ENCODE assay signal across 15 cellular contexts in genomic region chr17:51703364-51704341, GRCh38.
A peak's percentile ranks its signal among the peaks of the same experiment; 100 is the strongest.
DNase-seq lines count a peak whose midpoint lies in the region; ATAC-seq and TF ChIP-seq lines count a peak whose summit lies in the region.
"Had no signal": no experiment of that assay in that cellular context is flagged by ENCODE, and none has a peak within 500 bp of the region (broad histone marks: within the 10 kb centered on the region; RNA-seq: fewer than 3 reads in every experiment).

No MANE protein-coding gene starts in this region.

- no peak for TF ChIP-seq RAD21 in SK-N-SH (IDR thresholded peaks at IDR 0.05; ENCODE audit: low read length)

- no peaks in the 10 kb centered on the region for H3K4me1 ChIP-seq in SK-N-SH (ENCODE audit: control insufficient read depth in 1 of 2, insufficient read depth in 2 of 2, low read depth in 1 of 2, low read length in 1 of 2)

- H3K36me3 Mint-ChIP-seq in activated CD8-positive, alpha-beta T cell treated with anti-CD3 and anti-CD28 coated beads for 36 hours (ENCODE audit: low read depth): no peaks in the 10 kb centered on the region
- H3K36me3 Mint-ChIP-seq: activated naive CD4-positive, alpha-beta T cell treated with anti-CD3 and anti-CD28 coated beads, Interleukin-2, amount 50 U/mL, for 72 hours; IgD-negative memory B cell had no signal

- no peaks in the 10 kb centered on the region for H3K36me3 ChIP-seq in SK-N-SH (replicated peaks in 1 of 2; ENCODE audit: control insufficient read depth in 1 of 2, insufficient read depth in 2 of 2, low read length in 1 of 2)

- no peaks in the 10 kb centered on the region for H3K79me2 ChIP-seq in SK-N-SH (ENCODE audit: insufficient read depth)

- WGBS in SK-N-SH (ENCODE audit: low lambda C conversion rate): 26% methylated on average over 8 of the region's 8 CpGs

- no peaks in the 10 kb centered on the region for H3F3A ChIP-seq in SK-N-SH (replicated peaks; ENCODE audit: insufficient read depth)

- no peak overlapping the region for H2AFZ ChIP-seq in SK-N-SH (ENCODE audit: low read depth)

- intact Hi-C loops in activated CD8-positive, alpha-beta T cell treated with anti-CD3 and anti-CD28 coated beads for 36 hours (cut with micrococcal nuclease): no loop called here

- CTCF ChIA-PET in SK-N-SH (lab: Yijun Ruan, JAX): interaction anchor here (1.0 kb wide), 1 partner anchor 9 kb away, joined by 3 read pairs; no protein-coding TSS in a partner anchor
- CTCF ChIA-PET in activated CD8-positive, alpha-beta T cell treated with anti-CD3 and anti-CD28 coated beads for 36 hours (lab: Charles Lee): no interaction called here

- no peak overlapping the region for H3K4me3 Mint-ChIP-seq in activated CD8-positive, alpha-beta T cell treated with anti-CD3 and anti-CD28 coated beads for 36 hours
- H3K4me3 Mint-ChIP-seq: IgD-negative memory B cell; T-helper 2 cell treated with Interferon-gamma antibody and Interleukin-4, amounts not matched to agents 5 μg/mL and 100 μg/mL, for 36 hours had no signal

- no peaks in the 10 kb centered on the region for H4K20me1 ChIP-seq in SK-N-SH (ENCODE audit: insufficient read depth)

- no peaks in the 10 kb centered on the region; the same call in 1 of the 2 replicates for H3K9me3 ChIP-seq in SK-N-SH

- H3K27ac ChIP-seq in SK-N-SH (ENCODE audit: low read depth in 2 of 2, low read length in 1 of 2): no peak overlapping the region

- H3K27ac Mint-ChIP-seq in activated CD8-positive, alpha-beta T cell treated with anti-CD3 and anti-CD28 coated beads for 36 hours: no peak overlapping the region
- H3K27ac Mint-ChIP-seq: activated naive CD4-positive, alpha-beta T cell treated with anti-CD3 and anti-CD28 coated beads, Interleukin-2, amount 50 U/mL, for 72 hours; IgD-negative memory B cell; T-helper 2 cell treated with Interferon-gamma antibody and Interleukin-4, amounts not matched to agents 5 μg/mL and 100 μg/mL, for 36 hours had no signal

- no peaks in the 10 kb centered on the region for H3K4me1 Mint-ChIP-seq in activated CD8-positive, alpha-beta T cell treated with anti-CD3 and anti-CD28 coated beads for 36 hours (ENCODE audit: low read depth)

- no peak for TF ChIP-seq EP300 in SK-N-SH (IDR thresholded peaks at IDR 0.05; ENCODE audit: borderline replicate concordance in 1 of 2, low read depth in 1 of 2, low read length in 1 of 2)

- no peak overlapping the region for H3K4me2 ChIP-seq in SK-N-SH

- DNase-seq in SK-N-SH (no peak), fibroblast of pulmonary artery (ENCODE audit: low read depth) (peak; percentile 14), medulla oblongata (ENCODE audit: extremely low spot score) (peak; percentile 3), SKM-1 (lab: John Stamatoyannopoulos, UW; ENCODE audit: unreplicated experiment) (no peak)
- no peak for DNase-seq in activated CD8-positive, alpha-beta T cell treated with anti-CD3 and anti-CD28 coated beads for 36 hours
- DNase-seq: dermis blood vessel endothelial cell, H7, hippocampal formation, NCI-H146 had no signal

- H3K27me3 Mint-ChIP-seq in activated CD8-positive, alpha-beta T cell treated with anti-CD3 and anti-CD28 coated beads for 36 hours: peaks cover 2% of the 10 kb centered on the region
- H3K27me3 Mint-ChIP-seq: IgD-negative memory B cell had no signal

- H3K9me3 Mint-ChIP-seq in activated CD8-positive, alpha-beta T cell treated with anti-CD3 and anti-CD28 coated beads for 36 hours: no peaks in the 10 kb centered on the region
- H3K9me3 Mint-ChIP-seq: activated naive CD4-positive, alpha-beta T cell treated with anti-CD3 and anti-CD28 coated beads, Interleukin-2, amount 50 U/mL, for 72 hours; IgD-negative memory B cell; T-helper 2 cell treated with Interferon-gamma antibody and Interleukin-4, amounts not matched to agents 5 μg/mL and 100 μg/mL, for 36 hours had no signal

- no peak overlapping the region for H3K9ac ChIP-seq in SK-N-SH

- POLR2A ChIA-PET in SK-N-SH (lab: Yijun Ruan, JAX): no interaction called here
- POLR2A ChIA-PET in activated CD8-positive, alpha-beta T cell treated with anti-CD3 and anti-CD28 coated beads for 36 hours (lab: Charles Lee): no interaction called here

- TF ChIP-seq CTCF in SK-N-SH (IDR thresholded peaks at IDR 0.05) (no peak), fibroblast of pulmonary artery (IDR thresholded peaks at IDR 0.05; ENCODE audit: low read length, missing control alignments) (no peak)
- no peak for TF ChIP-seq CTCF in activated CD8-positive, alpha-beta T cell treated with anti-CD3 and anti-CD28 coated beads for 36 hours (IDR thresholded peaks at IDR 0.05)

- no peak overlapping the region for H3K4me3 ChIP-seq in SK-N-SH (ENCODE audit: low read depth in 2 of 2, low read length in 1 of 2)
- no peak overlapping the region for H3K4me3 ChIP-seq in fibroblast of pulmonary artery (replicated peaks; ENCODE audit: low read depth, low read length)

- H3K27me3 ChIP-seq in SK-N-SH (ENCODE audit: insufficient read depth): no peaks in the 10 kb centered on the region

- ATAC-seq in SK-N-SH treated with all-trans-retinoic acid at 6 μM for 48 hours: no peak
- no peak for ATAC-seq in HG03342 (IDR thresholded peaks at IDR 0.05; ENCODE audit: unreplicated experiment)
- ATAC-seq in HG02870 (IDR thresholded peaks at IDR 0.05; ENCODE audit: unreplicated experiment): no peak
- ATAC-seq in activated CD8-positive, alpha-beta T cell treated with anti-CD3 and anti-CD28 coated beads for 36 hours: no peak
- ATAC-seq: activated naive CD4-positive, alpha-beta T cell treated with anti-CD3 and anti-CD28 coated beads, Interleukin-2, amount 50 U/mL, for 72 hours had no signal

- H3K9me2 ChIP-seq in SK-N-SH: no peaks in the 10 kb centered on the region

TF ChIP-seq in SK-N-SH treated with all-trans-retinoic acid at 6 μM for 48 hours, 23 proteins besides CTCF, POLR2A, EP300 and RAD21 (continues in another document):
- TF ChIP-seq, protein P1, sequence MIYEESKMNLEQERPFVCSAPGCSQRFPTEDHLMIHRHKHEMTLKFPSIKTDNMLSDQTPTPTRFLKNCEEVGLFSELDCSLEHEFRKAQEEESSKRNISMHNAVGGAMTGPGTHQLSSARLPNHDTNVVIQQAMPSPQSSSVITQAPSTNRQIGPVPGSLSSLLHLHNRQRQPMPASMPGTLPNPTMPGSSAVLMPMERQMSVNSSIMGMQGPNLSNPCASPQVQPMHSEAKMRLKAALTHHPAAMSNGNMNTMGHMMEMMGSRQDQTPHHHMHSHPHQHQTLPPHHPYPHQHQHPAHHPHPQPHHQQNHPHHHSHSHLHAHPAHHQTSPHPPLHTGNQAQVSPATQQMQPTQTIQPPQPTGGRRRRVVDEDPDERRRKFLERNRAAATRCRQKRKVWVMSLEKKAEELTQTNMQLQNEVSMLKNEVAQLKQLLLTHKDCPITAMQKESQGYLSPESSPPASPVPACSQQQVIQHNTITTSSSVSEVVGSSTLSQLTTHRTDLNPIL (CRISPR knock-in tag; IDR thresholded peaks at IDR 0.05; ENCODE audit: low read depth): peak; percentile 98
- TF ChIP-seq ZNF8 (CRISPR knock-in tag; IDR thresholded peaks at IDR 0.05) (0 out of 2 replicates have a peak, but pooled peaks have one; percentile 33), RARB (CRISPR knock-in tag; IDR thresholded peaks at IDR 0.05) (no peak), ZNF565 (CRISPR knock-in tag; conservative IDR thresholded peaks at IDR 0.05; ENCODE audit: low read depth) (0 out of 2 replicates have a peak, but pooled peaks have one; percentile 44)

TF ChIP-seq in SK-N-SH, 30 proteins besides CTCF, POLR2A, EP300 and RAD21:
- TF ChIP-seq FOXM1 (IDR thresholded peaks at IDR 0.05; ENCODE audit: low read depth) (no peak), SMC3 (IDR thresholded peaks at IDR 0.05; ENCODE audit: low read depth, low read length) (no peak), NFIC (IDR thresholded peaks at IDR 0.05; ENCODE audit: borderline replicate concordance) (no peak), POLR2AphosphoS5 (IDR thresholded peaks at IDR 0.05; ENCODE audit: low read depth, low read length) (no peak), RCOR1 (IDR thresholded peaks at IDR 0.05; ENCODE audit: low read length) (no peak), RFX5 (IDR thresholded peaks at IDR 0.05; ENCODE audit: low read length) (no peak), NRF1 (IDR thresholded peaks at IDR 0.05; ENCODE audit: low read depth, low read length) (no peak), TAF1 (IDR thresholded peaks at IDR 0.05; ENCODE audit: borderline replicate concordance, low read depth, low read length) (no peak), JUND (IDR thresholded peaks at IDR 0.05) (no peak), SIN3A (IDR thresholded peaks at IDR 0.05; ENCODE audit: borderline replicate concordance, low read depth, low read length) (no peak), FOXJ3 (CRISPR knock-in tag; IDR thresholded peaks at IDR 0.05) (no peak), YY1 (IDR thresholded peaks at IDR 0.05; ENCODE audit: low read depth) (no peak), GABPA (IDR thresholded peaks at IDR 0.05; ENCODE audit: low read depth) (no peak)
- TF ChIP-seq, protein P2, sequence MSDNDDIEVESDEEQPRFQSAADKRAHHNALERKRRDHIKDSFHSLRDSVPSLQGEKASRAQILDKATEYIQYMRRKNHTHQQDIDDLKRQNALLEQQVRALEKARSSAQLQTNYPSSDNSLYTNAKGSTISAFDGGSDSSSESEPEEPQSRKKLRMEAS (IDR thresholded peaks at IDR 0.05; ENCODE audit: low read depth): no peak
- TF ChIP-seq, protein P3, sequence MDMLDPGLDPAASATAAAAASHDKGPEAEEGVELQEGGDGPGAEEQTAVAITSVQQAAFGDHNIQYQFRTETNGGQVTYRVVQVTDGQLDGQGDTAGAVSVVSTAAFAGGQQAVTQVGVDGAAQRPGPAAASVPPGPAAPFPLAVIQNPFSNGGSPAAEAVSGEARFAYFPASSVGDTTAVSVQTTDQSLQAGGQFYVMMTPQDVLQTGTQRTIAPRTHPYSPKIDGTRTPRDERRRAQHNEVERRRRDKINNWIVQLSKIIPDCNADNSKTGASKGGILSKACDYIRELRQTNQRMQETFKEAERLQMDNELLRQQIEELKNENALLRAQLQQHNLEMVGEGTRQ (IDR thresholded peaks at IDR 0.05; ENCODE audit: borderline replicate concordance, low read depth, low read length): no peak
- TF ChIP-seq, protein P4, sequence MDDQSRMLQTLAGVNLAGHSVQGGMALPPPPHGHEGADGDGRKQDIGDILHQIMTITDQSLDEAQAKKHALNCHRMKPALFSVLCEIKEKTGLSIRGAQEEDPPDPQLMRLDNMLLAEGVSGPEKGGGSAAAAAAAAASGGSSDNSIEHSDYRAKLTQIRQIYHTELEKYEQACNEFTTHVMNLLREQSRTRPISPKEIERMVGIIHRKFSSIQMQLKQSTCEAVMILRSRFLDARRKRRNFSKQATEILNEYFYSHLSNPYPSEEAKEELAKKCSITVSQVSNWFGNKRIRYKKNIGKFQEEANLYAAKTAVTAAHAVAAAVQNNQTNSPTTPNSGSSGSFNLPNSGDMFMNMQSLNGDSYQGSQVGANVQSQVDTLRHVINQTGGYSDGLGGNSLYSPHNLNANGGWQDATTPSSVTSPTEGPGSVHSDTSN (IDR thresholded peaks at IDR 0.05): no peak
TF ChIP-seq in SK-N-SH: peak in this region for 0.

Comparison
In these comparisons a context has a peak if more than half of its experiments do, and no peak if none do; other contexts are left out.
1. DNase-seq: peak in fibroblast of pulmonary artery (single experiment) and medulla oblongata (single experiment); none in SK-N-SH (single experiment), activated CD8-positive, alpha-beta T cell treated with anti-CD3 and anti-CD28 coated beads for 36 hours (single experiment) and SKM-1 (single experiment).